36 cellular contexts compared by ENCODE assay signal in genomic region chr12:17132336-17132735, GRCh38.
"Had no signal": no experiment of that assay in that cellular context is flagged by ENCODE, and none has a peak within 500 bp of the region (broad histone marks: within the 10 kb centered on the region; RNA-seq: fewer than 3 reads in every experiment).

No MANE protein-coding gene starts in this region.

- H3K36me3 ChIP-seq: MG63 had no signal

- H3K4me3 ChIP-seq: MG63 had no signal

- DNase-seq: Karpas-422, Kasumi-1, MG63, MM.1S, MV-4-11, NCI-H1048, NCI-H1092, NCI-H1092 treated with DMSO at 0.1 percent for 48 hours, NCI-H1105, NCI-H1105 treated with DMSO at 0.1 percent for 48 hours, NCI-H1417, NCI-H1417 treated with DMSO at 0.1 percent for 48 hours, NCI-H1436, NCI-H1436 treated with DMSO at 0.1 percent for 48 hours, NCI-H146, NCI-H1694, NCI-H1694 treated with DMSO at 0.1 percent for 48 hours, NCI-H187, NCI-H187 treated with DMSO at 0.1 percent for 48 hours, NCI-H1930, NCI-H2029, NCI-H2029 treated with DMSO at 0.1 percent for 48 hours, NCI-H2081, NCI-H2081 treated with DMSO at 0.1 percent for 48 hours, NCI-H2107, NCI-H2171, NCI-H2171 treated with DMSO at 0.1 percent for 48 hours, NCI-H2227 treated with DMSO at 0.1 percent for 48 hours, NCI-H226, NCI-H345, NCI-H446, NCI-H446 treated with DMSO at 0.1 percent for 48 hours, NCI-H510A, NCI-H510A treated with DMSO at 0.1 percent for 48 hours, NCI-H524, NCI-H524 treated with DMSO at 0.1 percent for 48 hours had no signal

- H3K27me3 ChIP-seq: MG63 had no signal

- H3K9me3 ChIP-seq: MG63 had no signal
